Comparison of ENCODE assay signal across 20 cellular contexts in the genomic region with DNA sequence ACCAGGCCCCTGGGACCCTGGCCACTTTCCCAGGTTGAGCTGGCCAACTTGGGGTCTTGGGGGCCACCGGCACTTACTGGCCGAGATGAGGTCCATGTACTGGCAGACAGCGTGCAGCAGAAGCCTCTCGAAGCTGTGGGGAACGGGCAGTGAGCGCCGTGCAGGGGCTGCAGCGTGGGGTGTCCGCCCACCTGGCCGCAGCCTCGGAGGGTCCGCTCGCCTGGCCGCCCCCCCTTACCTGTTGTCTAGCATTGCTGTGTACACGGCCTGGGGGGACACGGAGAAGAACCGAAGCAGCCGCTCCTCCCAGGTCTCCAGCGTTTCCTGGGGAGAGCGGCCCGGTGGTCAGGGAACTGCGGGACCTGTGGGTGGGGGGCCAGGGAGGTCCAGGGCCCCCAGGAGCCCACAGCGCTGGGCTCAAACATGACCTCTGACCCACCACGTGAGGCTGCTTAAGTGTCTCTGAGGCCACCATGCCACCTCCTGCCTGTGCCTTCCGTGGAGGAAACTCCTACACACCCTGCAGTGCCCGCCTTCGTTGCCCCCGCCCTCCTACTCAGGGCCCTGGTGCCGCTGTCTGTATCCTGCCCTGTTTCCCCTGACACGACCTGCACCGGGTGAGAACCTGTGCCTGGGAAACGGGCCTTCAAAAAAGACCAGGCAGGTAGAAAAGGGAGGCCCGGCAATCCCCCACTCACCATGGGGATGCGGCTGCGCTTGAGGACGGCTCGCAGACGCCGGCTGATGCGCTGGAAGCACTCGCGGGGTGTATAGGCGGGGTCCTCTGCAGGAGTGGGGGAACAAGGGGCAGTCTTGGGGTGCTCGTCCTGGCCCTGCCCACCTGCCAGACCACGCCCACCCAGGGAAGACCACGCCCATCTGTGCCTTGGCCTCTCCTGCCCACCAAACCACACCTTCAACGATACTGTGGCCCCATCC. TPM values are rescaled to one million over a fixed set of nuclear protein-coding genes. Genes with fewer than 3 reads are reported as not detected.
A peak's percentile ranks its signal among the peaks of the same experiment; 100 is the strongest.
DNase-seq lines count a peak whose midpoint lies in the region; ATAC-seq and TF ChIP-seq lines count a peak whose summit lies in the region.
"Had no signal": no experiment of that assay in that cellular context is flagged by ENCODE, and none has a peak within 500 bp of the region (broad histone marks: within the 10 kb centered on the region; RNA-seq: fewer than 3 reads in every experiment).

No MANE protein-coding gene starts in this region.

- H3K14ac ChIP-seq in mesenchymal stem cell (ENCODE audit: low read length in 2 of 2): no peak overlapping the region

- H3K9me3 ChIP-seq in HCT116 (ENCODE audit: control insufficient read depth in 1 of 2, insufficient read depth in 1 of 2, low read depth in 1 of 2, low read length in 2 of 2): no peaks in the 10 kb centered on the region
- no peaks in the 10 kb centered on the region for H3K9me3 ChIP-seq in mesenchymal stem cell (ENCODE audit: control insufficient read depth, low read length)
- H3K9me3 ChIP-seq in A673 (ENCODE audit: low read depth, low read length, poor library complexity, severe bottlenecking): no peaks in the 10 kb centered on the region
- H3K9me3 ChIP-seq: BLaER1, pancreas, testis had no signal

- H3K36me3 ChIP-seq in HCT116 (ENCODE audit: control insufficient read depth in 1 of 2, insufficient read depth in 2 of 2, low read length in 2 of 2) (peaks cover 6 to 7% of the 10 kb centered on the region in 2 experiments; a peak in 3 of 4 replicates), mesenchymal stem cell (ENCODE audit: control insufficient read depth in 1 of 2, insufficient read depth in 2 of 2, low read depth in 1 of 2, low read length in 2 of 2) (peaks cover 26 to 69% of the 10 kb centered on the region in 2 experiments), A673 (ENCODE audit: insufficient read depth, low read length, poor library complexity, severe bottlenecking) (peaks cover 4% of the 10 kb centered on the region)

- H3K36me3 Mint-ChIP-seq in activated CD4-positive, alpha-beta T cell treated with anti-CD3 and anti-CD28 coated beads for 36 hours (ENCODE audit: low read depth): peaks cover 21% of the 10 kb centered on the region
- peaks cover 67% of the 10 kb centered on the region for H3K36me3 Mint-ChIP-seq in activated T-helper 17 cell treated with anti-CD3 and anti-CD28 coated beads, Interleukin-2, amount 50 U/mL, for 72 hours (ENCODE audit: low read depth)

- no peak overlapping the region for H3K27ac Mint-ChIP-seq in activated CD4-positive, alpha-beta T cell treated with anti-CD3 and anti-CD28 coated beads for 36 hours
- H3K27ac Mint-ChIP-seq in activated T-helper 17 cell treated with anti-CD3 and anti-CD28 coated beads, Interleukin-2, amount 50 U/mL, for 72 hours: no peak overlapping the region

- TF ChIP-seq CTCF in HCT116 (IDR thresholded peaks at IDR 0.05 in 2 of 3, conservative IDR thresholded peaks at IDR 0.05 in 1 of 3; ENCODE audit: borderline replicate concordance in 1 of 3, insufficient read depth in 1 of 3, low read depth in 2 of 3, low read length in 2 of 3): no peak
- TF ChIP-seq CTCF in A673 (conservative IDR thresholded peaks at IDR 0.05; ENCODE audit: low read depth, low read length): no peak

- H4K8ac ChIP-seq in mesenchymal stem cell (ENCODE audit: low read length): no peak overlapping the region

- no peaks in the 10 kb centered on the region for H3K27me3 Mint-ChIP-seq in activated CD4-positive, alpha-beta T cell treated with anti-CD3 and anti-CD28 coated beads for 36 hours
- H3K27me3 Mint-ChIP-seq in activated T-helper 17 cell treated with anti-CD3 and anti-CD28 coated beads, Interleukin-2, amount 50 U/mL, for 72 hours: no peaks in the 10 kb centered on the region

- H2AFZ ChIP-seq in HCT116 (ENCODE audit: low read depth, low read length, poor library complexity, severe bottlenecking): no peak overlapping the region
- H2AFZ ChIP-seq in mesenchymal stem cell (ENCODE audit: low read depth, low read length): no peak overlapping the region

- intact Hi-C loops in activated CD4-positive, alpha-beta T cell treated with anti-CD3 and anti-CD28 coated beads for 36 hours (cut with DNase I, micrococcal nuclease): no loop called here
- intact Hi-C loops in HCT116 (cut with micrococcal nuclease): no loop called here
- intact Hi-C loops in A673 (cut with micrococcal nuclease; ENCODE audit: unreplicated experiment): no loop called here

- no peak overlapping the region for H4K91ac ChIP-seq in mesenchymal stem cell (ENCODE audit: low read length)

- no peak overlapping the region for H3K4me3 ChIP-seq in HCT116 (replicated peaks in 1 of 2; ENCODE audit: low read depth in 1 of 2, low read length in 2 of 2)
- no peak overlapping the region for H3K4me3 ChIP-seq in mesenchymal stem cell (ENCODE audit: insufficient read depth in 1 of 2, low read depth in 1 of 2, low read length in 2 of 2)
- no peak overlapping the region for H3K4me3 ChIP-seq in A673 (ENCODE audit: low read depth, low read length, poor library complexity, severe bottlenecking)
- H3K4me3 ChIP-seq: BLaER1, pancreas, SK-N-MC, testis had no signal

- RAD21 ChIA-PET in HCT116 (lab: Charles Lee; ENCODE audit: low non-redundant PET in 1 of 2, low total read pairs in 2 of 2, uncharacterized antibody in 2 of 2, unreplicated experiment in 2 of 2): no interaction called here

- H3K79me1 ChIP-seq in mesenchymal stem cell (replicated peaks; ENCODE audit: low read length, poor library complexity, severe bottlenecking): peaks cover 31% of the 10 kb centered on the region

- H3K23ac ChIP-seq in mesenchymal stem cell (ENCODE audit: low read length in 2 of 2): no peak overlapping the region

- H2BK120ac ChIP-seq in mesenchymal stem cell (ENCODE audit: low read depth, low read length): no peak overlapping the region

- POLR2A ChIA-PET in activated CD4-positive, alpha-beta T cell treated with anti-CD3 and anti-CD28 coated beads for 36 hours (lab: Charles Lee): no interaction called here
- POLR2A ChIA-PET in HCT116 (lab: Charles Lee) (no interaction called here), A673 (lab: Charles Lee; ENCODE audit: low non-redundant PET) (no interaction called here)

- no peaks in the 10 kb centered on the region for H3K9me3 Mint-ChIP-seq in activated CD4-positive, alpha-beta T cell treated with anti-CD3 and anti-CD28 coated beads for 36 hours (ENCODE audit: low read depth)
- H3K9me3 Mint-ChIP-seq in activated T-helper 17 cell treated with anti-CD3 and anti-CD28 coated beads, Interleukin-2, amount 50 U/mL, for 72 hours: no peaks in the 10 kb centered on the region
- H3K9me3 Mint-ChIP-seq: naive thymus-derived CD8-positive, alpha-beta T cell had no signal

- H3K4me1 ChIP-seq in HCT116 (ENCODE audit: control insufficient read depth in 1 of 2, insufficient read depth in 2 of 2, low read length in 2 of 2) (peaks cover 6 to 16% of the 10 kb centered on the region in 2 experiments; a peak in 3 of 4 replicates), mesenchymal stem cell (ENCODE audit: control insufficient read depth, insufficient read depth, low read depth, low read length) (peaks cover 26% of the 10 kb centered on the region), A673 (ENCODE audit: insufficient read depth, low read length, poor library complexity, severe bottlenecking) (peaks cover 8% of the 10 kb centered on the region)
- H3K4me1 ChIP-seq: pancreas, testis had no signal

- H3K18ac ChIP-seq in mesenchymal stem cell (ENCODE audit: low read depth in 1 of 2, low read length in 2 of 2): no peak overlapping the region

- no peak overlapping the region for H3K4ac ChIP-seq in mesenchymal stem cell (ENCODE audit: low read depth in 1 of 2, low read length in 2 of 2)

- WGBS in mesenchymal stem cell: 92% methylated on average over 47 of the region's 47 CpGs

- no peak for TF ChIP-seq POLR2A in HCT116 (IDR thresholded peaks at IDR 0.05; ENCODE audit: borderline replicate concordance, extremely low read depth, insufficient read depth, insufficient read length)

- H3K4me2 ChIP-seq in HCT116 (ENCODE audit: low read length) (peak overlapping the region; percentile 32), mesenchymal stem cell (ENCODE audit: low read length, poor library complexity, severe bottlenecking) (no peak overlapping the region)

- H3K27me3 ChIP-seq in HCT116 (ENCODE audit: insufficient read depth, low read length): no peaks in the 10 kb centered on the region
- no peaks in the 10 kb centered on the region for H3K27me3 ChIP-seq in mesenchymal stem cell (ENCODE audit: control insufficient read depth in 1 of 2, insufficient read depth in 1 of 2, low read length in 2 of 2)
- H3K27me3 ChIP-seq in A673 (replicated peaks; ENCODE audit: insufficient read depth, low read depth, low read length, poor library complexity): no peaks in the 10 kb centered on the region
- H3K27me3 ChIP-seq: BLaER1, pancreas, testis had no signal

- TF ChIP-seq RAD21 in HCT116 (IDR thresholded peaks at IDR 0.05; ENCODE audit: low read depth): no peak

- H2BK5ac ChIP-seq in mesenchymal stem cell (ENCODE audit: low read depth, low read length, poor library complexity, severe bottlenecking): no peak overlapping the region

- BruUV-seq in HCT116 (replicated peaks; lab: Mats Ljungman, UMichigan): no TSS peak
- no TSS peak for BruUV-seq in A673 (replicated peaks; lab: Mats Ljungman, UMichigan)

- H3K9me2 ChIP-seq in HCT116 (ENCODE audit: insufficient read depth): no peaks in the 10 kb centered on the region

- no peak overlapping the region for H3K4me3 Mint-ChIP-seq in activated CD4-positive, alpha-beta T cell treated with anti-CD3 and anti-CD28 coated beads for 36 hours
- H3K4me3 Mint-ChIP-seq in activated T-helper 17 cell treated with anti-CD3 and anti-CD28 coated beads, Interleukin-2, amount 50 U/mL, for 72 hours: no peak overlapping the region

- H4K20me1 ChIP-seq in HCT116 (ENCODE audit: insufficient read depth): no peaks in the 10 kb centered on the region

- peak overlapping the region; percentile 49; the same call in 1 of the 2 replicates for H3K27ac ChIP-seq in HCT116 (ENCODE audit: low read depth, low read length)
- no peak overlapping the region for H3K27ac ChIP-seq in mesenchymal stem cell (ENCODE audit: low read length, poor library complexity, severe bottlenecking)
- no peak overlapping the region for H3K27ac ChIP-seq in A673 (ENCODE audit: low read depth, low read length, poor library complexity, severe bottlenecking)
- H3K27ac ChIP-seq: BLaER1, pancreas, SK-N-MC, testis had no signal

- H2BK15ac ChIP-seq in mesenchymal stem cell (ENCODE audit: low read depth, poor library complexity, severe bottlenecking): peak overlapping the region; percentile 15

- CTCF ChIA-PET in activated CD4-positive, alpha-beta T cell treated with anti-CD3 and anti-CD28 coated beads for 36 hours (lab: Charles Lee): no interaction called here
- CTCF ChIA-PET in HCT116 (lab: Charles Lee): no interaction called here
- CTCF ChIA-PET in A673 (lab: Charles Lee): no interaction called here

- peaks cover 15% of the 10 kb centered on the region; the same call in 1 of the 2 replicates for H3K79me2 ChIP-seq in HCT116 (ENCODE audit: insufficient read depth, low read length)

- ATAC-seq in activated CD4-positive, alpha-beta T cell treated with anti-CD3 and anti-CD28 coated beads for 36 hours: peak; percentile 20
- peak; percentile 37; the same call in 1 of the 2 replicates for ATAC-seq in HCT116
- peak; percentile 38 for ATAC-seq in activated T-helper 17 cell treated with anti-CD3 and anti-CD28 coated beads, Interleukin-2, amount 50 U/mL, for 72 hours (replicated peaks)
- ATAC-seq: sciatic nerve had no signal

- no peak overlapping the region for H2AK5ac ChIP-seq in mesenchymal stem cell (ENCODE audit: low read length, severe bottlenecking)

- H3K4me1 Mint-ChIP-seq in activated CD4-positive, alpha-beta T cell treated with anti-CD3 and anti-CD28 coated beads for 36 hours: peaks cover 18% of the 10 kb centered on the region
- no peaks in the 10 kb centered on the region for H3K4me1 Mint-ChIP-seq in activated T-helper 17 cell treated with anti-CD3 and anti-CD28 coated beads, Interleukin-2, amount 50 U/mL, for 72 hours

- H3K9ac ChIP-seq in HCT116 (ENCODE audit: low read length) (no peak overlapping the region), mesenchymal stem cell (ENCODE audit: low read length) (no peak overlapping the region)

- DNase-seq in activated CD4-positive, alpha-beta T cell treated with anti-CD3 and anti-CD28 coated beads for 36 hours: no peak
- no peak for DNase-seq in activated CD4-positive, alpha-beta T cell treated with anti-CD3 and anti-CD28 coated beads for 4 hours
- DNase-seq in HCT116 (ENCODE audit: low read depth, low spot score) (no peak), mesenchymal stem cell (no peak), A673 (ENCODE audit: low spot score) (no peak), NCI-H82 (lab: John Stamatoyannopoulos, UW) (no peak)
- DNase-seq in stimulated activated CD4-positive, alpha-beta T cell treated with anti-CD3 and anti-CD28 coated beads, Interleukin-4, amount 100 ng/mL, for 24 hours: no peak
- DNase-seq: activated CD4-positive, CD25-positive, alpha-beta regulatory T cell treated with anti-CD3 and anti-CD28 coated beads, Interleukin-2, amount 50 U/mL, for 72 hours; aorta; GOT3; kidney glomerular epithelial cell; mammary epithelial cell; NCI-H1092 had no signal

- no peak overlapping the region for H2BK12ac ChIP-seq in mesenchymal stem cell (ENCODE audit: low read length in 2 of 2)

RNA-seq across cellular contexts. Expression of a gene that starts 6.3 kb away (rescaled TPM):
- total RNA-seq in activated CD4-positive, alpha-beta T cell treated with anti-CD3 and anti-CD28 coated beads for 36 hours: not detected
- total RNA-seq in HCT116 (2021; ENCODE audit: unreplicated experiment) (not detected), A673 (2021) (not detected in 2 replicates)
- polyA plus RNA-seq in HCT116 (2012): not detected in 2 replicates
- total RNA-seq in activated T-helper 17 cell treated with anti-CD3 and anti-CD28 coated beads, Interleukin-2, amount 50 U/mL, for 72 hours: not detected
- polyA plus RNA-seq in mesenchymal stem cell (2013, experiment 1 of 2): not detected
- polyA plus RNA-seq in mesenchymal stem cell (2013, experiment 2 of 2): not detected
- total RNA-seq: aorta; mammary epithelial cell; naive thymus-derived CD8-positive, alpha-beta T cell; pancreas; sciatic nerve; testis had no signal
- polyA plus RNA-seq: aorta; mammary epithelial cell; naive thymus-derived CD8-positive, alpha-beta T cell; pancreas had no signal

RNA-seq across cellular contexts. Expression of a gene that starts 6.6 kb away (rescaled TPM):
- 10 to 100 TPM; 52.6 to 70.3 TPM for total RNA-seq in activated CD4-positive, alpha-beta T cell treated with anti-CD3 and anti-CD28 coated beads for 36 hours
- 73.6 TPM for total RNA-seq in HCT116 (2021; ENCODE audit: unreplicated experiment)
- polyA plus RNA-seq in HCT116 (2012): 52.1 and 55.5 TPM in 2 replicates
- total RNA-seq in activated T-helper 17 cell treated with anti-CD3 and anti-CD28 coated beads, Interleukin-2, amount 50 U/mL, for 72 hours: 10 to 100 TPM; 60.4 to 64.1 TPM
- 19.4 TPM for polyA plus RNA-seq in mesenchymal stem cell (2013, experiment 1 of 2)
- 19.2 TPM for polyA plus RNA-seq in mesenchymal stem cell (2013, experiment 2 of 2)
- 83.0 and 86.3 TPM in 2 replicates for total RNA-seq in A673 (2021)

RNA-seq across cellular contexts. Expression of a gene that starts 13.4 kb away (rescaled TPM):
- total RNA-seq in activated CD4-positive, alpha-beta T cell treated with anti-CD3 and anti-CD28 coated beads for 36 hours: 10 to 100 TPM; 73.7 to 83.3 TPM
- total RNA-seq in HCT116 (2021; ENCODE audit: unreplicated experiment) (92.3 TPM), A673 (2021) (39.3 and 45.5 TPM in 2 replicates)
- 88.5 and 90.3 TPM in 2 replicates for polyA plus RNA-seq in HCT116 (2012)
- total RNA-seq in activated T-helper 17 cell treated with anti-CD3 and anti-CD28 coated beads, Interleukin-2, amount 50 U/mL, for 72 hours: 10 to 100 TPM; 78.5 to 79.3 TPM
- polyA plus RNA-seq in mesenchymal stem cell (2013, experiment 1 of 2): 68.0 TPM
- polyA plus RNA-seq in mesenchymal stem cell (2013, experiment 2 of 2): 67.1 TPM

RNA-seq across cellular contexts. Expression of a gene that starts 17.5 kb away (rescaled TPM):
- total RNA-seq in activated CD4-positive, alpha-beta T cell treated with anti-CD3 and anti-CD28 coated beads for 36 hours: 10 to 100 TPM; 14.3 to 18.4 TPM
- 5.9 TPM for total RNA-seq in HCT116 (2021; ENCODE audit: unreplicated experiment)
- 3.7 and 4.2 TPM in 2 replicates for polyA plus RNA-seq in HCT116 (2012)
- 10 to 100 TPM; 17.5 to 53.1 TPM for total RNA-seq in activated T-helper 17 cell treated with anti-CD3 and anti-CD28 coated beads, Interleukin-2, amount 50 U/mL, for 72 hours
- polyA plus RNA-seq in mesenchymal stem cell (2013, experiment 1 of 2): not detected
- not detected for polyA plus RNA-seq in mesenchymal stem cell (2013, experiment 2 of 2)
- total RNA-seq in A673 (2021): 0.20 TPM in 1 of 2 replicates, not detected in the other
- total RNA-seq: aorta, mammary epithelial cell, sciatic nerve, testis had no signal
- polyA plus RNA-seq: aorta had no signal

RNA-seq across cellular contexts. Expression of a gene that starts 26.2 kb away (rescaled TPM):
- total RNA-seq in activated CD4-positive, alpha-beta T cell treated with anti-CD3 and anti-CD28 coated beads for 36 hours: 10 to 100 TPM; 25.1 to 36.0 TPM
- total RNA-seq in HCT116 (2021; ENCODE audit: unreplicated experiment) (21.8 TPM), A673 (2021) (19.6 and 26.3 TPM in 2 replicates)
- 12.8 and 17.5 TPM in 2 replicates for polyA plus RNA-seq in HCT116 (2012)
- total RNA-seq in activated T-helper 17 cell treated with anti-CD3 and anti-CD28 coated beads, Interleukin-2, amount 50 U/mL, for 72 hours: 10 to 100 TPM; 50.3 to 79.3 TPM
- 64.0 TPM for polyA plus RNA-seq in mesenchymal stem cell (2013, experiment 1 of 2)
- polyA plus RNA-seq in mesenchymal stem cell (2013, experiment 2 of 2): 62.8 TPM
